ENCODE assay signal across 8 cellular contexts in the genomic region with DNA sequence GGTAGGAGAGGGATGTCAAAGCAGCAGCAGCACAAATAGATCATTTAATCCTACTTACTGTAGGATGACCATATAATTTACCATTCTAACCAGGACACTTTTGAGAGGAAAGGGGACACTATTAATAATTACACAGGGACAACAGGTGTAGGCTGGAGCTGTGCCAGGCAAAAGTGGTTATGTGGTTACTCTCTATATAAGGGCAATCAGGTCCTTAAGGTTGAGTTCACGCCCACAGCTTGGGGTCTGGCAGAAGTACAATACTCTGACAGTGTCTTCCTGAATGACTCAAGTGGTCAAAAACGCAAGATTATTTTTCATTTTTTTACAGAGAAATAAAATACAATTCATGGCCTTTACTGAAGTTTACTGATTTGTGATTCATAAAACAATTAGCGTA. TPM values are rescaled to one million over a fixed set of nuclear protein-coding genes. Genes with fewer than 3 reads are reported as not detected.
A peak's percentile ranks its signal among the peaks of the same experiment; 100 is the strongest.
DNase-seq lines count a peak whose midpoint lies in the region; FAIRE-seq and TF ChIP-seq lines count a peak whose summit lies in the region.

No MANE protein-coding gene starts in this region.

- no peak for TF ChIP-seq CTCF in MCF 10A (IDR thresholded peaks at IDR 0.05; ENCODE audit: unreplicated experiment)
- TF ChIP-seq CTCF in kidney (IDR thresholded peaks at IDR 0.05; ENCODE audit: borderline replicate concordance, extremely low read depth, insufficient read depth): no peak

- H3K9ac ChIP-seq in kidney (ENCODE audit: low read length in 2 of 2): no peak overlapping the region

- CTCF ChIA-PET in MCF 10A (lab: Yijun Ruan, JAX): interaction anchor here (0.6 to 1.2 kb wide), 3 partner anchors 9 to 597 kb away, joined by 4 to 5 read pairs (median 5); no protein-coding TSS in a partner anchor

- no peak overlapping the region for H3K4me3 Mint-ChIP-seq in MCF 10A (ENCODE audit: unreplicated experiment)

- H3K9me3 Mint-ChIP-seq in MCF 10A (ENCODE audit: unreplicated experiment): no peaks in the 10 kb centered on the region

- H3K4me3 ChIP-seq in kidney (ENCODE audit: low read length in 2 of 2): no peak overlapping the region

- peaks cover 20% of the 10 kb centered on the region for H3K36me3 Mint-ChIP-seq in MCF 10A (ENCODE audit: insufficient read depth, unreplicated experiment)

- H3K4me1 Mint-ChIP-seq in MCF 10A (ENCODE audit: insufficient read depth, unreplicated experiment): peaks cover 19% of the 10 kb centered on the region

- DNase-seq in Caki2 (ENCODE audit: low read depth) (peak; percentile 55), H4 (ENCODE audit: low spot score) (peak; percentile 26), NCI-H748 treated with DMSO at 0.1 percent for 48 hours (lab: John Stamatoyannopoulos, UW) (peak; percentile 63), MCF 10A (ENCODE audit: unreplicated experiment) (peak; percentile 61), kidney (no peak), NCI-H2171 (lab: John Stamatoyannopoulos, UW) (no peak), HPDE6-E6E7 (ENCODE audit: extremely low spot score) (no peak)
- DNase-seq in stimulated activated CD4-positive, alpha-beta T cell treated with anti-CD3 and anti-CD28 coated beads, Interleukin-1b, Interleukin-23, amount 100 ng/mL, for 48 hours: peak; percentile 28

- no peaks in the 10 kb centered on the region for H3K36me3 ChIP-seq in kidney (ENCODE audit: control insufficient read depth in 1 of 2, insufficient read depth in 2 of 2, low read length in 2 of 2)

- in situ Hi-C loops in Caki2 (cut with HindIII; ENCODE audit: low pct_unique_long_range_greater_than_20kb, low sequenced_read_pairs): no loop called here

- POLR2A ChIA-PET in MCF 10A (lab: Yijun Ruan, JAX): interaction anchor here (0.6 to 4.9 kb wide), 3 partner anchors 11 to 141 kb away, joined by 3 to 40 read pairs (median 3); no protein-coding TSS in a partner anchor

- H3K27ac ChIP-seq in kidney (ENCODE audit: low read depth in 2 of 2, low read length in 2 of 2): no peak overlapping the region

- H3K9me3 ChIP-seq in kidney (ENCODE audit: control insufficient read depth in 1 of 2, low read length in 2 of 2): no peaks in the 10 kb centered on the region

- H3K27ac Mint-ChIP-seq in MCF 10A (ENCODE audit: low read depth, unreplicated experiment): peak overlapping the region; percentile 16

- no TSS peak for BruUV-seq in MCF 10A (replicated peaks; lab: Mats Ljungman, UMichigan)

- H3K27me3 Mint-ChIP-seq in MCF 10A (ENCODE audit: insufficient read depth, unreplicated experiment): no peaks in the 10 kb centered on the region

- peaks cover 4 to 12% of the 10 kb centered on the region in 2 donors for H3K4me1 ChIP-seq in kidney (ENCODE audit: control insufficient read depth in 1 of 2, insufficient read depth in 1 of 2, low read depth in 1 of 2, low read length in 2 of 2)

- no peak for FAIRE-seq in kidney (lab: Jason Lieb, UNC)

- intact Hi-C loops in MCF 10A (cut with micrococcal nuclease) (no loop called here), kidney (cut with DNase I) (no loop called here)

RNA-seq across cellular contexts. Expression of gene PREPL, which starts 2.8 kb away (rescaled TPM):
- 22.0 and 27.5 TPM in 2 replicates for total RNA-seq in Caki2 (2014; rRNA removed; shearing (Covaris generic); ENCODE audit: low replicate concordance)
- total RNA-seq in H4 (2014; rRNA removed; shearing (Covaris generic)): 27.2 and 31.1 TPM in 2 replicates
- total RNA-seq in MCF 10A (2022): 53.0 and 70.0 TPM in 2 replicates
- 67.9 TPM for total RNA-seq in kidney
- polyA plus RNA-seq in kidney (ENCODE audit: insufficient read depth, low read depth, low replicate concordance): 32.1 TPM

RNA-seq across cellular contexts. Expression of gene CAMKMT, which starts 3.2 kb away (rescaled TPM):
- total RNA-seq in Caki2 (2014; rRNA removed; shearing (Covaris generic); ENCODE audit: low replicate concordance): 1.7 and 6.2 TPM in 2 replicates
- total RNA-seq in H4 (2014; rRNA removed; shearing (Covaris generic)): 3.3 and 4.5 TPM in 2 replicates
- total RNA-seq in MCF 10A (2022) (9.9 and 14.4 TPM in 2 replicates), kidney (14.5 TPM)
- 9.9 TPM for polyA plus RNA-seq in kidney (ENCODE audit: insufficient read depth, low read depth, low replicate concordance)

Comparison
In these comparisons a context has a peak if more than half of its experiments do, and no peak if none do; other contexts are left out.
1. DNase-seq: peak in Caki2 (single experiment), H4 (single experiment), NCI-H748 treated with DMSO at 0.1 percent for 48 hours (single experiment), MCF 10A (single experiment) and stimulated activated CD4-positive, alpha-beta T cell treated with anti-CD3 and anti-CD28 coated beads, Interleukin-1b, Interleukin-23, amount 100 ng/mL, for 48 hours (single experiment); none in kidney (single experiment), NCI-H2171 (single experiment) and HPDE6-E6E7 (single experiment).